ENCODE assay signal across 27 cellular contexts in the genomic region with DNA sequence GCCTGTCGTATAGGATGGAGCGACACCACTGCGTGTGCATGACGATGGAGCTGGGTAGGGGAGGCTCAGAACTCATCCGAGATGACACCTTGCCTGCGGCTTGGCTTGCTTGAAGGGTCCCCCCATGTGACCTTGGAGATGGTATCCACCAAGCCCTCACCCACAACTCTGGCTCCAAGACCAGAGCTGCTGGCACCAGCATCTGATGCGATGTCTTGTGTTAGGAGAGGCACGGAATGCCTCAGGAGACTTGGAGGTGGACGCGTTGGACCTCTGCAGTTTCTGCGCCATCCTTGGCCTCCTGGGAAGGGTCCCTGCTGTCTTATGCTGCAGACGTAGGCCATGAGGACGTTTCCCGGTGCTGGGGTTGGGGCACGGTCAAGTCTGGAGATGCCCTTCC.
"Had no signal": no experiment of that assay in that cellular context is flagged by ENCODE, and none has a peak within 500 bp of the region (broad histone marks: within the 10 kb centered on the region; RNA-seq: fewer than 3 reads in every experiment).

No MANE protein-coding gene starts in this region.

- H3K27me3 ChIP-seq: brain microvascular endothelial cell had no signal

- ATAC-seq: K562, PC-3, Right ventricle myocardium inferior, SK-N-SH treated with all-trans-retinoic acid at 6 μM for 48 hours, T-cell had no signal

- DNase-seq: activated CD4-positive, alpha-beta memory T cell treated with anti-CD3 and anti-CD28 coated beads, Interleukin-2, amount 10 ng/mL, durations not matched to agents 7 days and 5 days; activated CD4-positive, alpha-beta T cell treated with anti-CD3 and anti-CD28 coated beads for 1 hour; activated CD4-positive, alpha-beta T cell treated with anti-CD3 and anti-CD28 coated beads for 48 hours; activated CD4-positive, CD25-positive, alpha-beta regulatory T cell; activated gamma-delta T cell treated with Interleukin-2 at 50 U/mL for 16 hours; activated naive CD4-positive, alpha-beta T cell treated with anti-CD3 and anti-CD28 coated beads for 36 hours; activated T-cell treated with anti-CD3 and anti-CD28 coated beads, Interleukin-2, amount 50 U/mL, for 24 hours; amniotic stem cell; aorta; brain microvascular endothelial cell; central memory CD4-positive, alpha-beta T cell; NCI-H1105; NCI-H1417 treated with DMSO at 0.1 percent for 48 hours; NCI-H187 treated with DMSO at 0.1 percent for 48 hours; NCI-H2081; NCI-H345; NCI-H524 treated with DMSO at 0.1 percent for 48 hours; PC-3; SIG-M5; T-cell; T1000; WERI-Rb-1 had no signal

- H3K27ac Mint-ChIP-seq: activated CD4-positive, alpha-beta memory T cell treated with anti-CD3 and anti-CD28 coated beads, Interleukin-2, amount 10 ng/mL, durations not matched to agents 7 days and 5 days; activated naive CD4-positive, alpha-beta T cell treated with anti-CD3 and anti-CD28 coated beads for 36 hours; activated T-cell treated with anti-CD3 and anti-CD28 coated beads, Interleukin-2, amount 50 U/mL, for 24 hours; T-cell had no signal

- H3K4me3 ChIP-seq: K562 had no signal

- H3K27ac ChIP-seq: brain microvascular endothelial cell, RWPE1, WERI-Rb-1 had no signal

- H3K4me3 Mint-ChIP-seq: activated CD4-positive, alpha-beta memory T cell treated with anti-CD3 and anti-CD28 coated beads, Interleukin-2, amount 10 ng/mL, durations not matched to agents 7 days and 5 days; activated naive CD4-positive, alpha-beta T cell treated with anti-CD3 and anti-CD28 coated beads for 36 hours; activated T-cell treated with anti-CD3 and anti-CD28 coated beads, Interleukin-2, amount 50 U/mL, for 24 hours; T-cell had no signal

- H3K9me3 Mint-ChIP-seq: activated CD4-positive, alpha-beta memory T cell treated with anti-CD3 and anti-CD28 coated beads, Interleukin-2, amount 10 ng/mL, durations not matched to agents 7 days and 5 days; activated naive CD4-positive, alpha-beta T cell treated with anti-CD3 and anti-CD28 coated beads for 36 hours; activated naive CD4-positive, alpha-beta T cell treated with anti-CD3 and anti-CD28 coated beads, Interleukin-2, amount 50 U/mL, for 72 hours; activated T-cell treated with anti-CD3 and anti-CD28 coated beads, Interleukin-2, amount 50 U/mL, for 24 hours; T-cell had no signal

- H3K27me3 Mint-ChIP-seq: activated CD4-positive, alpha-beta memory T cell treated with anti-CD3 and anti-CD28 coated beads, Interleukin-2, amount 10 ng/mL, durations not matched to agents 7 days and 5 days had no signal
